Comparison of ENCODE assay signal across 13 cellular contexts in the genomic region with DNA sequence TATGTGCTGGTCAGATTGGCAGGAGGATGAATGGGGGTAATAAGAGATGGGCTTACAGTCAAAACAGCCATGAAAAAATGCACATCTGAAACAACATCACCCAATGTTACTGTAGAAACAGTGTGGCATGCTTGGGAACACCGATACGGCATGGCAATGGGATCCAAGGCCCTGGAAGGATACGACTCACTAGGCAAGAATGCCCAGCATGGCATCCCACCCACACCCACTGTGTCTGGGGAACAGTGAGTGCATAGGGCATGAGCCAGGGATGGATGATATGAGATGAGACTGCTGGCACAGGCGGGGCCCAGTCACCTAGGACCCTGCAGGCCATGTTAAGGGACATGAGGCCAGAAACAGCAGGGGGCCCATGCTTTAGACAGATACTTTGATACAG. TPM values are rescaled to one million over a fixed set of nuclear protein-coding genes. Genes with fewer than 3 reads are reported as not detected.
DNase-seq lines count a peak whose midpoint lies in the region; ATAC-seq and TF ChIP-seq lines count a peak whose summit lies in the region.
"Had no signal": no experiment of that assay in that cellular context is flagged by ENCODE, and none has a peak within 500 bp of the region (broad histone marks: within the 10 kb centered on the region; RNA-seq: fewer than 3 reads in every experiment).

No MANE protein-coding gene starts in this region.

- H3K9me2 ChIP-seq in GM23248 (ENCODE audit: insufficient read depth) = no peaks in the 10 kb centered on the region

- intact Hi-C loops in sciatic nerve (cut with DNase I) = no loop called here

- H3K9me3 ChIP-seq in GM23248 (ENCODE audit: low read depth) = no peaks in the 10 kb centered on the region
- 0 out of 2 replicates have a peak, but pooled peaks cover 4% of the 10 kb centered on the region for H3K9me3 ChIP-seq in SJSA1 (replicated peaks)
- no peaks in the 10 kb centered on the region for H3K9me3 ChIP-seq in smooth muscle cell (replicated peaks; ENCODE audit: low read depth)

- H3F3A ChIP-seq in GM23248 (ENCODE audit: insufficient read depth) (peaks cover 4% of the 10 kb centered on the region; the same call in 1 of the 2 replicates), smooth muscle cell (ENCODE audit: low read depth) (no peaks in the 10 kb centered on the region)

- H3K4me1 ChIP-seq in GM23248 (ENCODE audit: insufficient read depth) (peaks cover 13% of the 10 kb centered on the region; the same call in 1 of the 2 replicates), SJSA1 (replicated peaks) (peaks cover 14% of the 10 kb centered on the region), smooth muscle cell (ENCODE audit: low read depth) (no peaks in the 10 kb centered on the region)

- H3K79me2 ChIP-seq in GM23248 (ENCODE audit: insufficient read depth) (peaks cover 17% of the 10 kb centered on the region; the same call in 1 of the 2 replicates), smooth muscle cell (ENCODE audit: low read depth) (no peaks in the 10 kb centered on the region)

- H3K36me3 ChIP-seq in GM23248 (ENCODE audit: low read depth) = peaks cover 42% of the 10 kb centered on the region
- peaks cover 95% of the 10 kb centered on the region for H3K36me3 ChIP-seq in SJSA1
- H3K36me3 ChIP-seq in smooth muscle cell (ENCODE audit: low read depth) = peaks cover 7% of the 10 kb centered on the region

- H3K27ac ChIP-seq in GM23248 = peak overlapping the region; percentile 65
- peak overlapping the region; percentile 52 for H3K27ac ChIP-seq in SJSA1
- no peak overlapping the region for H3K27ac ChIP-seq in smooth muscle cell (ENCODE audit: low read depth)
- H3K27ac ChIP-seq: cardiac muscle cell had no signal

- H3K4me2 ChIP-seq in GM23248 (ENCODE audit: unreplicated experiment) (no peak overlapping the region), smooth muscle cell (no peak overlapping the region)

- ATAC-seq in sciatic nerve (no peak), GM18498 (IDR thresholded peaks at IDR 0.05; ENCODE audit: unreplicated experiment) (no peak)
- ATAC-seq: stimulated activated naive CD8-positive, alpha-beta T cell treated with anti-CD3 and anti-CD28 coated beads, Interleukin-15, amount 100 ng/mL, for 72 hours had no signal

- in situ Hi-C loops in GM23248 (cut with MboI) = no loop called here

- H2AFZ ChIP-seq in GM23248 = no peak overlapping the region
- H2AFZ ChIP-seq in smooth muscle cell (ENCODE audit: low read depth) = no peak overlapping the region

- H4K20me1 ChIP-seq in GM23248 (ENCODE audit: insufficient read depth) (no peaks in the 10 kb centered on the region), smooth muscle cell (ENCODE audit: low read depth) (no peaks in the 10 kb centered on the region)

- no peak for TF ChIP-seq CTCF in smooth muscle cell (IDR thresholded peaks at IDR 0.05; ENCODE audit: borderline replicate concordance, insufficient read depth, poor library complexity, severe bottlenecking)

- 0 out of 2 replicates have a peak overlapping the region, but pooled peaks have one; percentile 21 for H3K9ac ChIP-seq in GM23248
- no peak overlapping the region for H3K9ac ChIP-seq in smooth muscle cell (ENCODE audit: low read depth)

- DNase-seq in GM23248 (peak; percentile 84), SJSA1 (ENCODE audit: low read depth in 1 of 2, low spot score in 2 of 2) (peak; percentile 37 to 76), fibroblast of gingiva (ENCODE audit: low read depth) (peak; percentile 74), sciatic nerve (ENCODE audit: low spot score) (peak; percentile 33), NCI-H526 treated with DMSO at 0.1 percent for 48 hours (lab: John Stamatoyannopoulos, UW) (no peak), smooth muscle cell (lab: John Stamatoyannopoulos, UW; ENCODE audit: unreplicated experiment) (no peak), NCI-H446 (lab: John Stamatoyannopoulos, UW) (no peak)
- DNase-seq: activated CD4-positive, CD25-positive, alpha-beta regulatory T cell treated with anti-CD3 and anti-CD28 coated beads, Interleukin-2, amount 50 U/mL, for 72 hours; NCI-H2171 treated with DMSO at 0.1 percent for 48 hours; stimulated activated CD4-positive, alpha-beta T cell treated with anti-CD3 and anti-CD28 coated beads, Interleukin-2, amount 100 ng/mL, for 24 hours; stimulated activated naive CD8-positive, alpha-beta T cell treated with anti-CD3 and anti-CD28 coated beads, Interleukin-15, amount 100 ng/mL, for 72 hours had no signal

- H3K4me3 ChIP-seq in GM23248 (no peak overlapping the region), SJSA1 (no peak overlapping the region), smooth muscle cell (no peak overlapping the region)
- H3K4me3 ChIP-seq: cardiac muscle cell had no signal

- WGBS in GM23248 (ENCODE audit: low coverage in 1 of 2, low lambda C conversion rate in 2 of 2, missing lambda C conversion rate in 2 of 2), 2 experiments = 50 to 64% methylated on average over 4 of the region's 4 CpGs
- 84% methylated on average over 4 of the region's 4 CpGs for WGBS in smooth muscle cell (ENCODE audit: low lambda C conversion rate)

- H3K27me3 ChIP-seq in GM23248 (replicated peaks; ENCODE audit: insufficient read depth) (no peaks in the 10 kb centered on the region), SJSA1 (replicated peaks) (no peaks in the 10 kb centered on the region), smooth muscle cell (ENCODE audit: low read depth) (no peaks in the 10 kb centered on the region)
- H3K27me3 ChIP-seq: cardiac muscle cell had no signal

RNA-seq across cellular contexts. Expression of a gene that starts 11.5 kb away (rescaled TPM):
- total RNA-seq in GM23248 (2014; rRNA removed; shearing (Covaris generic)) = 25.7 and 27.3 TPM in 2 replicates
- polyA plus RNA-seq in GM23248 (2016; fragmentation: Nextera tagmentation; extraction: Ambion mirVana) = 22.2 and 22.8 TPM in 2 replicates
- 11.4 and 11.9 TPM in 2 replicates for total RNA-seq in SJSA1 (2014; rRNA removed; shearing (Covaris generic))
- 51.5 TPM for total RNA-seq in sciatic nerve
- total RNA-seq in smooth muscle cell = 7.1 and 14.0 TPM in 2 replicates
- 2.6 and 4.2 TPM in 2 replicates for polyA plus RNA-seq in smooth muscle cell

RNA-seq across cellular contexts. Expression of a gene that starts 58.5 kb away (rescaled TPM):
- total RNA-seq in GM23248 (2014; rRNA removed; shearing (Covaris generic)) = 10.7 and 10.9 TPM in 2 replicates
- polyA plus RNA-seq in GM23248 (2016; fragmentation: Nextera tagmentation; extraction: Ambion mirVana) (9.5 and 10.5 TPM in 2 replicates), smooth muscle cell (15.5 and 20.3 TPM in 2 replicates)
- total RNA-seq in SJSA1 (2014; rRNA removed; shearing (Covaris generic)) = 28.2 and 33.8 TPM in 2 replicates
- total RNA-seq in sciatic nerve (13.7 TPM), smooth muscle cell (29.2 and 30.3 TPM in 2 replicates)

Comparison
In these comparisons a context has a peak if more than half of its experiments do, and no peak if none do; other contexts are left out.
1. DNase-seq: peak in GM23248 (single experiment), SJSA1 (2 of 2), fibroblast of gingiva (single experiment) and sciatic nerve (single experiment); none in NCI-H526 treated with DMSO at 0.1 percent for 48 hours (single experiment), smooth muscle cell (single experiment) and NCI-H446 (0 of 2).